ENCODE assay signal across 12 cellular contexts in the genomic region with DNA sequence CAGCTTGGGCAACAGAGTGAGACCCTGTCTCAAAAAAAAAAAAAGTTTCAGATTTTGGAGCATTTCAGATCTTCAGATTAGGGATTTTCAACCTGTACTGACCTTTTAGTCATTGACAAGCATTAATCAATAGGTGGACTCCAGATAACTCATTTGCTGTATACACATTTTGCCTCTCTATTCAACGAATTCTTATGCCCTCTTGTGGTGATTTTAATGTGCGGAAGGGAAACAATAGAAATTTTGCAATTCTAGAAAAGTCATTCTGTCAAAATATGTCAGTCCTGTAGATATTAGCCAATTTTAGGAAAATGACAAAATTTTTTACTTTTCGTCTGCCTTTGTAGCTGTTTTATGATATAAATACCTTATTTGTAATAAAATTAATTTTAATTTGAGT. TPM values are rescaled to one million over a fixed set of nuclear protein-coding genes. Genes with fewer than 3 reads are reported as not detected.
A peak's percentile ranks its signal among the peaks of the same experiment; 100 is the strongest.
DNase-seq lines count a peak whose midpoint lies in the region; ATAC-seq, FAIRE-seq and TF ChIP-seq lines count a peak whose summit lies in the region.
"Had no signal": no experiment of that assay in that cellular context is flagged by ENCODE, and none has a peak within 500 bp of the region (broad histone marks: within the 10 kb centered on the region; RNA-seq: fewer than 3 reads in every experiment).

No MANE protein-coding gene starts in this region.

- intact Hi-C loops in HepG2 (cut with micrococcal nuclease; ENCODE audit: unreplicated experiment), result loop anchor here (1.0 to 5.0 kb wide), 2 partner anchors 186 to 204 kb away; no protein-coding TSS in a partner anchor

- no peak for TF ChIP-seq EP300 in SK-N-SH (IDR thresholded peaks at IDR 0.05; ENCODE audit: borderline replicate concordance in 1 of 2, low read depth in 1 of 2, low read length in 1 of 2)
- TF ChIP-seq EP300 in HepG2 (IDR thresholded peaks at IDR 0.05; ENCODE audit: low read depth in 2 of 2, low read length in 2 of 2), result no peak
- TF ChIP-seq EP300 in HepG2 (CRISPR knock-in tag; IDR thresholded peaks at IDR 0.05; ENCODE audit: borderline replicate concordance), result no peak

- H3K36me3 Mint-ChIP-seq in activated T-helper 17 cell treated with anti-CD3 and anti-CD28 coated beads, Interleukin-2, amount 50 U/mL, for 72 hours (ENCODE audit: low read depth), result no peaks in the 10 kb centered on the region

- H3K4me2 ChIP-seq in SK-N-SH (no peak overlapping the region), HepG2 (ENCODE audit: low read depth, low read length) (no peak overlapping the region)

- H3K4me3 ChIP-seq in SK-N-SH (ENCODE audit: low read depth in 2 of 2, low read length in 1 of 2), result no peak overlapping the region; a peak in 1 of 4 replicates
- no peak overlapping the region for H3K4me3 ChIP-seq in HepG2 (replicated peaks in 1 of 3; ENCODE audit: insufficient read depth in 1 of 3, low read depth in 2 of 3, low read length in 3 of 3)
- H3K4me3 ChIP-seq in MG63, result no peak overlapping the region
- H3K4me3 ChIP-seq: SJSA1 had no signal

- POLR2A ChIA-PET in SK-N-SH (lab: Yijun Ruan, JAX), result no interaction called here
- POLR2A ChIA-PET in HepG2 (lab: Yijun Ruan, JAX), result no interaction called here

- H3K27me3 ChIP-seq in SK-N-SH (ENCODE audit: insufficient read depth), result no peaks in the 10 kb centered on the region
- H3K27me3 ChIP-seq in HepG2 (ENCODE audit: control insufficient read depth in 1 of 2, insufficient read depth in 2 of 2, low read length in 2 of 2), result no peaks in the 10 kb centered on the region
- H3K27me3 ChIP-seq in MG63, result no peaks in the 10 kb centered on the region
- H3K27me3 ChIP-seq: SJSA1 had no signal

- no peak overlapping the region for H2AFZ ChIP-seq in SK-N-SH (ENCODE audit: low read depth)
- H2AFZ ChIP-seq in HepG2 (ENCODE audit: low read length), result no peak overlapping the region

- WGBS in SK-N-SH (ENCODE audit: low lambda C conversion rate), result under 1% methylated on average over 3 of the region's 3 CpGs
- WGBS in HepG2 (ENCODE audit: low lambda C conversion rate), result 13% methylated on average over 3 of the region's 3 CpGs

- no peaks in the 10 kb centered on the region for H3K9me2 ChIP-seq in SK-N-SH

- TF ChIP-seq RAD21 in SK-N-SH (IDR thresholded peaks at IDR 0.05; ENCODE audit: low read length) (peak; percentile 52), HepG2 (CRISPR knock-in tag; IDR thresholded peaks at IDR 0.05) (no peak)

- H3K79me2 ChIP-seq in SK-N-SH (ENCODE audit: insufficient read depth) (no peaks in the 10 kb centered on the region), HepG2 (ENCODE audit: insufficient read depth, low read length) (no peaks in the 10 kb centered on the region)

- no peak overlapping the region for H3K4me3 Mint-ChIP-seq in activated T-helper 17 cell treated with anti-CD3 and anti-CD28 coated beads, Interleukin-2, amount 50 U/mL, for 72 hours
- H3K4me3 Mint-ChIP-seq: naive thymus-derived CD8-positive, alpha-beta T cell had no signal

- ATAC-seq in HG03432 (IDR thresholded peaks at IDR 0.05; ENCODE audit: unreplicated experiment) (peak; percentile 55), HepG2 (peak; percentile 30; the same call in 1 of the 3 replicates), GM19324 (IDR thresholded peaks at IDR 0.05; ENCODE audit: low FRiP score, unreplicated experiment) (no peak)
- ATAC-seq in activated T-helper 17 cell treated with anti-CD3 and anti-CD28 coated beads, Interleukin-2, amount 50 U/mL, for 72 hours (replicated peaks), result no peak
- ATAC-seq: naive thymus-derived CD8-positive, alpha-beta T cell had no signal

- in situ Hi-C loops in HepG2 (cut with HindIII; ENCODE audit: extremely low pct_ligation_motif_present, low pct_unique_long_range_greater_than_20kb), result loop anchor here (10.0 kb wide), 1 partner anchor 192 kb away; no protein-coding TSS in a partner anchor

- CTCF ChIA-PET in SK-N-SH (lab: Yijun Ruan, JAX), result interaction anchor here (0.7 to 1.4 kb wide), 3 partner anchors 183 to 187 kb away, joined by 4 read pairs; no protein-coding TSS in a partner anchor
- CTCF ChIA-PET in HepG2 (lab: Yijun Ruan, JAX; ENCODE audit: low intra/inter-chr PET ratio, low total read pairs), result interaction anchor here (1.8 kb wide), 1 partner anchor 186 kb away, joined by 11 read pairs; no protein-coding TSS in a partner anchor

- H3K27ac ChIP-seq in SK-N-SH (ENCODE audit: low read depth in 2 of 2, low read length in 1 of 2) (no peak overlapping the region), HepG2 (ENCODE audit: extremely low read length, insufficient read depth, low read length) (no peak overlapping the region)
- H3K27ac ChIP-seq: SJSA1 had no signal

- FAIRE-seq in HepG2 (lab: Jason Lieb, UNC), result peak; percentile 18
- FAIRE-seq in frontal cortex (lab: Jason Lieb, UNC), result no peak

- H3K36me3 ChIP-seq in SK-N-SH (replicated peaks in 1 of 2; ENCODE audit: control insufficient read depth in 1 of 2, insufficient read depth in 2 of 2, low read length in 1 of 2) (no peaks in the 10 kb centered on the region), HepG2 (replicated peaks in 1 of 2; ENCODE audit: control insufficient read depth in 1 of 2, insufficient read depth in 2 of 2, low read length in 2 of 2) (no peaks in the 10 kb centered on the region), MG63 (no peaks in the 10 kb centered on the region)
- H3K36me3 ChIP-seq: SJSA1 had no signal

- TF ChIP-seq CTCF in SK-N-SH (IDR thresholded peaks at IDR 0.05) (peak; percentile 73), HepG2 (CRISPR knock-in tag; IDR thresholded peaks at IDR 0.05) (peak; percentile 55)

- no peak for TF ChIP-seq POLR2A in HepG2 (IDR thresholded peaks at IDR 0.05; ENCODE audit: insufficient read depth in 1 of 2, low read depth in 2 of 2, low read length in 2 of 2)

- no peak overlapping the region for H3K27ac Mint-ChIP-seq in activated T-helper 17 cell treated with anti-CD3 and anti-CD28 coated beads, Interleukin-2, amount 50 U/mL, for 72 hours
- H3K27ac Mint-ChIP-seq: naive thymus-derived CD8-positive, alpha-beta T cell had no signal

- no peaks in the 10 kb centered on the region for H3F3A ChIP-seq in SK-N-SH (replicated peaks; ENCODE audit: insufficient read depth)

- H3K9me3 Mint-ChIP-seq in activated T-helper 17 cell treated with anti-CD3 and anti-CD28 coated beads, Interleukin-2, amount 50 U/mL, for 72 hours, result peaks cover 5% of the 10 kb centered on the region

- DNase-seq in GF-D8 (lab: John Stamatoyannopoulos, UW) (peak; percentile 33), SK-N-SH (peak; percentile 10), HepG2 (ENCODE audit: low spot score) (peak; percentile 12), frontal cortex (ENCODE audit: low spot score in 2 of 2) (no peak), MG63 (no peak)
- DNase-seq: cerebellar nuclear complex had no signal

- H3K9ac ChIP-seq in SK-N-SH (no peak overlapping the region), HepG2 (ENCODE audit: insufficient read depth, low read depth, low read length) (no peak overlapping the region)

- H3K4me1 Mint-ChIP-seq in activated T-helper 17 cell treated with anti-CD3 and anti-CD28 coated beads, Interleukin-2, amount 50 U/mL, for 72 hours, result no peaks in the 10 kb centered on the region
- H3K4me1 Mint-ChIP-seq: naive thymus-derived CD8-positive, alpha-beta T cell had no signal

- no peaks in the 10 kb centered on the region for H3K4me1 ChIP-seq in SK-N-SH (ENCODE audit: control insufficient read depth in 1 of 2, insufficient read depth in 2 of 2, low read depth in 1 of 2, low read length in 1 of 2)
- no peaks in the 10 kb centered on the region for H3K4me1 ChIP-seq in HepG2 (ENCODE audit: insufficient read depth, low read length)
- H3K4me1 ChIP-seq: SJSA1 had no signal

- H3K9me3 ChIP-seq in SK-N-SH, result no peaks in the 10 kb centered on the region
- H3K9me3 ChIP-seq in HepG2 (ENCODE audit: low read length), result no peaks in the 10 kb centered on the region
- no peaks in the 10 kb centered on the region for H3K9me3 ChIP-seq in MG63

- peaks cover 33% of the 10 kb centered on the region for H3K27me3 Mint-ChIP-seq in activated T-helper 17 cell treated with anti-CD3 and anti-CD28 coated beads, Interleukin-2, amount 50 U/mL, for 72 hours

- BruUV-seq in HepG2 (replicated peaks; lab: Mats Ljungman, UMichigan), result no TSS peak

- H4K20me1 ChIP-seq in SK-N-SH (ENCODE audit: insufficient read depth) (no peaks in the 10 kb centered on the region), HepG2 (ENCODE audit: insufficient read depth, low read length) (no peaks in the 10 kb centered on the region)

RNA-seq across cellular contexts. Expression of gene OR2G2, which starts 11.6 kb away (rescaled TPM):
- polyA plus RNA-seq in SK-N-SH (2012; rRNA removed) (not detected in 2 replicates), HepG2 (2011; rRNA removed) (not detected in 2 replicates)
- polyA plus RNA-seq in SK-N-SH (2012; cell fraction: cytosol; rRNA removed), result not detected in 2 replicates
- polyA plus RNA-seq in SK-N-SH (2012; cell fraction: nucleus; rRNA removed), result not detected in 2 replicates
- total RNA-seq in HepG2 (2016; rRNA removed; fragmentation: Illumina TruSeq; extraction: Trizol) (not detected in 2 replicates), frontal cortex (not detected)
- not detected in 2 replicates for total RNA-seq in HepG2 (2016; cell fraction: cytosol; rRNA removed; fragmentation: Illumina TruSeq; extraction: Trizol; ENCODE audit: low read depth)
- not detected in 2 replicates for total RNA-seq in HepG2 (2016; cell fraction: insoluble cytoplasmic fraction; rRNA removed; fragmentation: Illumina TruSeq; extraction: Trizol)
- not detected in 2 replicates for total RNA-seq in HepG2 (2016; cell fraction: membrane; rRNA removed; fragmentation: Illumina TruSeq; extraction: Trizol)
- total RNA-seq in HepG2 (2016; cell fraction: nucleus; rRNA removed; fragmentation: Illumina TruSeq; extraction: Trizol), result not detected in 2 replicates
- polyA plus RNA-seq in HepG2 (2011; cell fraction: cytosol; rRNA removed), result not detected in 2 replicates
- polyA plus RNA-seq in HepG2 (2011; cell fraction: nucleus; rRNA removed), result not detected in 2 replicates
- polyA plus RNA-seq in HepG2 (2012), result not detected in 2 replicates
- not detected in 2 replicates for polyA plus RNA-seq in HepG2 (2016; cell fraction: cytosol; fragmentation: Illumina TruSeq; extraction: Trizol; ENCODE audit: low read depth)
- polyA plus RNA-seq in HepG2 (2016; cell fraction: insoluble cytoplasmic fraction; fragmentation: Illumina TruSeq; extraction: Trizol; ENCODE audit: low read depth), result not detected in 2 replicates
- polyA plus RNA-seq in HepG2 (2016; cell fraction: membrane; fragmentation: Illumina TruSeq; extraction: Trizol; ENCODE audit: low read depth), result not detected in 2 replicates
- polyA plus RNA-seq in HepG2 (2016; cell fraction: nucleus; fragmentation: Illumina TruSeq; extraction: Trizol; ENCODE audit: insufficient read depth, low read depth), result not detected in 2 replicates
- not detected in 2 replicates for polyA minus RNA-seq in HepG2 (2011; rRNA and poly(A)+ RNA removed; ENCODE audit: low replicate concordance)
- polyA minus RNA-seq in HepG2 (2011; cell fraction: cytosol; rRNA and poly(A)+ RNA removed), result not detected in 2 replicates
- not detected in 2 replicates for polyA minus RNA-seq in HepG2 (2011; cell fraction: nucleus; rRNA and poly(A)+ RNA removed)
- total RNA-seq in MG63 (2014; rRNA removed; shearing (Covaris generic); ENCODE audit: low replicate concordance), result not detected in 2 replicates
- not detected for total RNA-seq in activated T-helper 17 cell treated with anti-CD3 and anti-CD28 coated beads, Interleukin-2, amount 50 U/mL, for 72 hours
- total RNA-seq: naive thymus-derived CD8-positive, alpha-beta T cell; SJSA1 had no signal
- polyA plus RNA-seq: naive thymus-derived CD8-positive, alpha-beta T cell had no signal

RNA-seq across cellular contexts. Expression of gene GCSAML, which starts 27.6 kb away (rescaled TPM):
- polyA plus RNA-seq in SK-N-SH (2012; rRNA removed) (not detected in 2 replicates), HepG2 (2011; rRNA removed) (not detected in 2 replicates)
- polyA plus RNA-seq in SK-N-SH (2012; cell fraction: cytosol; rRNA removed), result not detected in 2 replicates
- not detected in 2 replicates for polyA plus RNA-seq in SK-N-SH (2012; cell fraction: nucleus; rRNA removed)
- total RNA-seq in HepG2 (2016; rRNA removed; fragmentation: Illumina TruSeq; extraction: Trizol) (not detected in 2 replicates), frontal cortex (0.41 TPM)
- not detected in 2 replicates for total RNA-seq in HepG2 (2016; cell fraction: cytosol; rRNA removed; fragmentation: Illumina TruSeq; extraction: Trizol; ENCODE audit: low read depth)
- not detected in 2 replicates for total RNA-seq in HepG2 (2016; cell fraction: insoluble cytoplasmic fraction; rRNA removed; fragmentation: Illumina TruSeq; extraction: Trizol)
- total RNA-seq in HepG2 (2016; cell fraction: membrane; rRNA removed; fragmentation: Illumina TruSeq; extraction: Trizol), result not detected in 2 replicates
- not detected in 2 replicates for total RNA-seq in HepG2 (2016; cell fraction: nucleus; rRNA removed; fragmentation: Illumina TruSeq; extraction: Trizol)
- not detected in 2 replicates for polyA plus RNA-seq in HepG2 (2011; cell fraction: cytosol; rRNA removed)
- polyA plus RNA-seq in HepG2 (2011; cell fraction: nucleus; rRNA removed), result not detected in 2 replicates
- not detected in 2 replicates for polyA plus RNA-seq in HepG2 (2012)
- not detected in 2 replicates for polyA plus RNA-seq in HepG2 (2016; cell fraction: cytosol; fragmentation: Illumina TruSeq; extraction: Trizol; ENCODE audit: low read depth)
- polyA plus RNA-seq in HepG2 (2016; cell fraction: insoluble cytoplasmic fraction; fragmentation: Illumina TruSeq; extraction: Trizol; ENCODE audit: low read depth), result not detected in 2 replicates
- polyA plus RNA-seq in HepG2 (2016; cell fraction: membrane; fragmentation: Illumina TruSeq; extraction: Trizol; ENCODE audit: low read depth), result not detected in 2 replicates
- polyA plus RNA-seq in HepG2 (2016; cell fraction: nucleus; fragmentation: Illumina TruSeq; extraction: Trizol; ENCODE audit: insufficient read depth, low read depth), result not detected in 2 replicates
- polyA minus RNA-seq in HepG2 (2011; rRNA and poly(A)+ RNA removed; ENCODE audit: low replicate concordance), result not detected in 2 replicates
- polyA minus RNA-seq in HepG2 (2011; cell fraction: cytosol; rRNA and poly(A)+ RNA removed), result not detected in 2 replicates
- not detected in 2 replicates for polyA minus RNA-seq in HepG2 (2011; cell fraction: nucleus; rRNA and poly(A)+ RNA removed)
- not detected in 2 replicates for total RNA-seq in MG63 (2014; rRNA removed; shearing (Covaris generic); ENCODE audit: low replicate concordance)
- total RNA-seq in activated T-helper 17 cell treated with anti-CD3 and anti-CD28 coated beads, Interleukin-2, amount 50 U/mL, for 72 hours, result 1 to 10 TPM in 1 of 2 donors, not detected in 1; 1.1 TPM
- total RNA-seq: SJSA1 had no signal
- polyA plus RNA-seq: naive thymus-derived CD8-positive, alpha-beta T cell had no signal

RNA-seq across cellular contexts. Expression of gene OR2G3, which starts 28.9 kb away (rescaled TPM):
- polyA plus RNA-seq in SK-N-SH (2012; rRNA removed) (not detected in 2 replicates), HepG2 (2011; rRNA removed) (not detected in 2 replicates)
- polyA plus RNA-seq in SK-N-SH (2012; cell fraction: cytosol; rRNA removed), result not detected in 2 replicates
- not detected in 2 replicates for polyA plus RNA-seq in SK-N-SH (2012; cell fraction: nucleus; rRNA removed)
- total RNA-seq in HepG2 (2016; rRNA removed; fragmentation: Illumina TruSeq; extraction: Trizol) (not detected in 2 replicates), frontal cortex (not detected)
- total RNA-seq in HepG2 (2016; cell fraction: cytosol; rRNA removed; fragmentation: Illumina TruSeq; extraction: Trizol; ENCODE audit: low read depth), result not detected in 2 replicates
- total RNA-seq in HepG2 (2016; cell fraction: insoluble cytoplasmic fraction; rRNA removed; fragmentation: Illumina TruSeq; extraction: Trizol), result not detected in 2 replicates
- not detected in 2 replicates for total RNA-seq in HepG2 (2016; cell fraction: membrane; rRNA removed; fragmentation: Illumina TruSeq; extraction: Trizol)
- not detected in 2 replicates for total RNA-seq in HepG2 (2016; cell fraction: nucleus; rRNA removed; fragmentation: Illumina TruSeq; extraction: Trizol)
- polyA plus RNA-seq in HepG2 (2011; cell fraction: cytosol; rRNA removed), result not detected in 2 replicates
- not detected in 2 replicates for polyA plus RNA-seq in HepG2 (2011; cell fraction: nucleus; rRNA removed)
- not detected in 2 replicates for polyA plus RNA-seq in HepG2 (2012)
- polyA plus RNA-seq in HepG2 (2016; cell fraction: cytosol; fragmentation: Illumina TruSeq; extraction: Trizol; ENCODE audit: low read depth), result not detected in 2 replicates
- polyA plus RNA-seq in HepG2 (2016; cell fraction: insoluble cytoplasmic fraction; fragmentation: Illumina TruSeq; extraction: Trizol; ENCODE audit: low read depth), result not detected in 2 replicates
- not detected in 2 replicates for polyA plus RNA-seq in HepG2 (2016; cell fraction: membrane; fragmentation: Illumina TruSeq; extraction: Trizol; ENCODE audit: low read depth)
- polyA plus RNA-seq in HepG2 (2016; cell fraction: nucleus; fragmentation: Illumina TruSeq; extraction: Trizol; ENCODE audit: insufficient read depth, low read depth), result not detected in 2 replicates
- not detected in 2 replicates for polyA minus RNA-seq in HepG2 (2011; rRNA and poly(A)+ RNA removed; ENCODE audit: low replicate concordance)
- not detected in 2 replicates for polyA minus RNA-seq in HepG2 (2011; cell fraction: cytosol; rRNA and poly(A)+ RNA removed)
- polyA minus RNA-seq in HepG2 (2011; cell fraction: nucleus; rRNA and poly(A)+ RNA removed), result not detected in 2 replicates
- total RNA-seq in MG63 (2014; rRNA removed; shearing (Covaris generic); ENCODE audit: low replicate concordance), result not detected in 2 replicates
- total RNA-seq in activated T-helper 17 cell treated with anti-CD3 and anti-CD28 coated beads, Interleukin-2, amount 50 U/mL, for 72 hours, result not detected
- total RNA-seq: naive thymus-derived CD8-positive, alpha-beta T cell; SJSA1 had no signal
- polyA plus RNA-seq: naive thymus-derived CD8-positive, alpha-beta T cell; thymus had no signal

RNA-seq across cellular contexts. Expression of gene OR2C3, which starts 40.3 kb away (rescaled TPM):
- polyA plus RNA-seq in SK-N-SH (2012; rRNA removed), result not detected in 2 replicates
- polyA plus RNA-seq in SK-N-SH (2012; cell fraction: cytosol; rRNA removed), result not detected in 2 replicates
- polyA plus RNA-seq in SK-N-SH (2012; cell fraction: nucleus; rRNA removed), result not detected in 2 replicates
- not detected in 2 replicates for total RNA-seq in HepG2 (2016; rRNA removed; fragmentation: Illumina TruSeq; extraction: Trizol)
- total RNA-seq in HepG2 (2016; cell fraction: cytosol; rRNA removed; fragmentation: Illumina TruSeq; extraction: Trizol; ENCODE audit: low read depth), result not detected in 2 replicates
- total RNA-seq in HepG2 (2016; cell fraction: insoluble cytoplasmic fraction; rRNA removed; fragmentation: Illumina TruSeq; extraction: Trizol), result not detected in 2 replicates
- not detected in 2 replicates for total RNA-seq in HepG2 (2016; cell fraction: membrane; rRNA removed; fragmentation: Illumina TruSeq; extraction: Trizol)
- not detected in 2 replicates for total RNA-seq in HepG2 (2016; cell fraction: nucleus; rRNA removed; fragmentation: Illumina TruSeq; extraction: Trizol)
- polyA plus RNA-seq in HepG2 (2011; rRNA removed), result not detected in 2 replicates
- polyA plus RNA-seq in HepG2 (2011; cell fraction: cytosol; rRNA removed), result not detected in 2 replicates
- polyA plus RNA-seq in HepG2 (2011; cell fraction: nucleus; rRNA removed), result not detected in 2 replicates
- not detected in 2 replicates for polyA plus RNA-seq in HepG2 (2012)
- polyA plus RNA-seq in HepG2 (2016; cell fraction: cytosol; fragmentation: Illumina TruSeq; extraction: Trizol; ENCODE audit: low read depth), result not detected in 2 replicates
- not detected in 2 replicates for polyA plus RNA-seq in HepG2 (2016; cell fraction: insoluble cytoplasmic fraction; fragmentation: Illumina TruSeq; extraction: Trizol; ENCODE audit: low read depth)
- polyA plus RNA-seq in HepG2 (2016; cell fraction: membrane; fragmentation: Illumina TruSeq; extraction: Trizol; ENCODE audit: low read depth), result not detected in 2 replicates
- not detected in 2 replicates for polyA plus RNA-seq in HepG2 (2016; cell fraction: nucleus; fragmentation: Illumina TruSeq; extraction: Trizol; ENCODE audit: insufficient read depth, low read depth)
- polyA minus RNA-seq in HepG2 (2011; rRNA and poly(A)+ RNA removed; ENCODE audit: low replicate concordance), result not detected in 2 replicates
- polyA minus RNA-seq in HepG2 (2011; cell fraction: cytosol; rRNA and poly(A)+ RNA removed), result not detected in 2 replicates
- polyA minus RNA-seq in HepG2 (2011; cell fraction: nucleus; rRNA and poly(A)+ RNA removed), result not detected in 2 replicates
- total RNA-seq in frontal cortex, result not detected
- not detected in 2 replicates for total RNA-seq in MG63 (2014; rRNA removed; shearing (Covaris generic); ENCODE audit: low replicate concordance)
- not detected for total RNA-seq in activated T-helper 17 cell treated with anti-CD3 and anti-CD28 coated beads, Interleukin-2, amount 50 U/mL, for 72 hours
- total RNA-seq: naive thymus-derived CD8-positive, alpha-beta T cell; SJSA1 had no signal
- polyA plus RNA-seq: naive thymus-derived CD8-positive, alpha-beta T cell had no signal

Comparison
In these comparisons a context has a peak if more than half of its experiments do, and no peak if none do; other contexts are left out.
1. DNase-seq: peak in GF-D8 (single experiment), SK-N-SH (single experiment) and HepG2 (single experiment); none in frontal cortex (0 of 2) and MG63 (single experiment).
2. ATAC-seq: peak in HG03432 (single experiment) and HepG2 (single experiment); none in GM19324 (single experiment) and activated T-helper 17 cell treated with anti-CD3 and anti-CD28 coated beads, Interleukin-2, amount 50 U/mL, for 72 hours (single experiment).